ENCODE assay signal across 8 cellular contexts in genomic region chr17:2398655-2399571, GRCh38.
A peak's percentile ranks its signal among the peaks of the same experiment; 100 is the strongest.
DNase-seq lines count a peak whose midpoint lies in the region; ATAC-seq and TF ChIP-seq lines count a peak whose summit lies in the region.

No MANE protein-coding gene starts in this region.

- DNase-seq in GF-D8 (lab: John Stamatoyannopoulos, UW) = peak; percentile 1
- peak; percentile 69 for DNase-seq in NCI-H2171 treated with DMSO at 0.1 percent for 48 hours (lab: John Stamatoyannopoulos, UW)
- peak; percentile 60 to 62 for DNase-seq in activated CD4-positive, alpha-beta T cell treated with anti-CD3 and anti-CD28 coated beads for 4 hours
- peak; percentile 82 for DNase-seq in choroid plexus epithelial cell (ENCODE audit: low read depth)
- peak; percentile 81 for DNase-seq in left kidney (ENCODE audit: low read depth, low spot score)
- peak; percentile 64 for DNase-seq in stimulated activated CD4-positive, alpha-beta T cell treated with anti-CD3 and anti-CD28 coated beads, Interleukin-4, amount 100 ng/mL, for 1 hour
- no peak for DNase-seq in midbrain (lab: John Stamatoyannopoulos, UW)

- no peak for ATAC-seq in HG02610 (IDR thresholded peaks at IDR 0.05; ENCODE audit: unreplicated experiment)

- TF ChIP-seq CTCF in choroid plexus epithelial cell (conservative IDR thresholded peaks at IDR 0.05; ENCODE audit: low read depth, low read length) = no peak

- H3K4me3 ChIP-seq in choroid plexus epithelial cell (ENCODE audit: low read depth, low read length) = peak overlapping the region; percentile 99
